10 cellular contexts compared by ENCODE assay signal in genomic region chr1:201917362-201918033, GRCh38. TPM values are rescaled to one million over a fixed set of nuclear protein-coding genes. Genes with fewer than 3 reads are reported as not detected.
DNase-seq lines count a peak whose midpoint lies in the region; ATAC-seq and TF ChIP-seq lines count a peak whose summit lies in the region.
"Had no signal": no experiment of that assay in that cellular context is flagged by ENCODE, and none has a peak within 500 bp of the region (broad histone marks: within the 10 kb centered on the region; RNA-seq: fewer than 3 reads in every experiment).

No MANE protein-coding gene starts in this region.

- H3K27ac Mint-ChIP-seq in stimulated activated effector memory CD8-positive, alpha-beta T cell treated with anti-CD3 and anti-CD28 coated beads, Interleukin-12 subunit alpha, Interleukin-12 subunit beta, amount 100 ng/mL, for 72 hours, result no peak overlapping the region

- H3K27me3 ChIP-seq in lower lobe of right lung (ENCODE audit: low read depth), result no peaks in the 10 kb centered on the region
- H3K27me3 ChIP-seq in thyroid gland, result no peaks in the 10 kb centered on the region

- H3K9me3 ChIP-seq in lower lobe of right lung (no peaks in the 10 kb centered on the region), thyroid gland (no peaks in the 10 kb centered on the region)

- no peaks in the 10 kb centered on the region for H3K4me1 Mint-ChIP-seq in stimulated activated effector memory CD8-positive, alpha-beta T cell treated with anti-CD3 and anti-CD28 coated beads, Interleukin-12 subunit alpha, Interleukin-12 subunit beta, amount 100 ng/mL, for 72 hours
- H3K4me1 Mint-ChIP-seq: immature natural killer cell had no signal

- TF ChIP-seq CTCF in lower lobe of right lung (IDR thresholded peaks at IDR 0.05) (no peak), thyroid gland (IDR thresholded peaks at IDR 0.05) (no peak)

- ATAC-seq in lower lobe of right lung (peak; percentile 24 to 30), HG03139 (IDR thresholded peaks at IDR 0.05; ENCODE audit: unreplicated experiment) (no peak)
- ATAC-seq in stimulated activated effector memory CD8-positive, alpha-beta T cell treated with anti-CD3 and anti-CD28 coated beads, Interleukin-12 subunit alpha, Interleukin-12 subunit beta, amount 100 ng/mL, for 72 hours, result no peak

- H3K4me3 ChIP-seq in lower lobe of right lung (no peak overlapping the region), thyroid gland (replicated peaks in 1 of 3) (no peak overlapping the region)

- H3K4me1 ChIP-seq in lower lobe of right lung (peaks cover 5% of the 10 kb centered on the region), thyroid gland (peaks cover 19 to 32% of the 10 kb centered on the region in 2 donors)

- DNase-seq in NCI-H226 (peak; percentile 78), dedifferentiated amniotic fluid mesenchymal stem cell (ENCODE audit: extremely low spot score) (peak; percentile 50), lower lobe of right lung (no peak), thyroid gland (peak in 1 of 2 donors; percentile 50), NCI-H2107 (lab: John Stamatoyannopoulos, UW) (no peak), NAMALWA (ENCODE audit: low spot score) (no peak)
- no peak for DNase-seq in stimulated activated effector memory CD8-positive, alpha-beta T cell treated with anti-CD3 and anti-CD28 coated beads, Interleukin-12 subunit alpha, Interleukin-12 subunit beta, amount 100 ng/mL, for 72 hours (ENCODE audit: low spot score in 2 of 2)
- DNase-seq: immature natural killer cell had no signal

- H3K36me3 Mint-ChIP-seq in stimulated activated effector memory CD8-positive, alpha-beta T cell treated with anti-CD3 and anti-CD28 coated beads, Interleukin-12 subunit alpha, Interleukin-12 subunit beta, amount 100 ng/mL, for 72 hours, result no peaks in the 10 kb centered on the region
- H3K36me3 Mint-ChIP-seq: immature natural killer cell had no signal

- TF ChIP-seq POLR2A in thyroid gland (IDR thresholded peaks at IDR 0.05), result peak in 1 of 2 donors; percentile 7

- WGBS in thyroid gland, 2 donors, result 79 to 82% methylated on average over 7 of the region's 7 CpGs

- H3K27ac ChIP-seq in lower lobe of right lung (peak overlapping the region; percentile 68), thyroid gland (peak overlapping the region in 2 of 3 donors; percentile 66 to 77)

- H3K36me3 ChIP-seq in lower lobe of right lung (no peaks in the 10 kb centered on the region), thyroid gland (no peaks in the 10 kb centered on the region)

- H3K9me3 Mint-ChIP-seq in stimulated activated effector memory CD8-positive, alpha-beta T cell treated with anti-CD3 and anti-CD28 coated beads, Interleukin-12 subunit alpha, Interleukin-12 subunit beta, amount 100 ng/mL, for 72 hours, result no peaks in the 10 kb centered on the region
- H3K9me3 Mint-ChIP-seq: immature natural killer cell had no signal

- no peak overlapping the region for H3K4me3 Mint-ChIP-seq in stimulated activated effector memory CD8-positive, alpha-beta T cell treated with anti-CD3 and anti-CD28 coated beads, Interleukin-12 subunit alpha, Interleukin-12 subunit beta, amount 100 ng/mL, for 72 hours
- H3K4me3 Mint-ChIP-seq: immature natural killer cell had no signal

- intact Hi-C loops in lower lobe of right lung (cut with DNase I) (no loop called here), thyroid gland (cut with DNase I) (no loop called here)

RNA-seq across cellular contexts. Expression of gene SHISA4, which starts 28.8 kb away (rescaled TPM):
- total RNA-seq in lower lobe of right lung (7.8 TPM), thyroid gland (10 to 100 TPM; 28.8 to 60.3 (median 50.3) TPM)

RNA-seq across cellular contexts. Expression of gene LMOD1, which starts 28.9 kb away (rescaled TPM):
- total RNA-seq in lower lobe of right lung, result 24.2 TPM
- 10 to 100 TPM; 30.6 to 50.0 (median 35.9) TPM for total RNA-seq in thyroid gland
- total RNA-seq: T-helper 2 cell treated with Interferon-gamma antibody and Interleukin-4, amounts not matched to agents 100 ng/mL and 5 ng/mL, for 36 hours had no signal

RNA-seq across cellular contexts. Expression of gene TIMM17A, which starts 37.8 kb away (rescaled TPM):
- 28.5 TPM for total RNA-seq in lower lobe of right lung
- total RNA-seq in thyroid gland, result 10 to 100 TPM; 34.7 to 46.8 (median 40.1) TPM

Comparison
In these comparisons a context has a peak if more than half of its experiments do, and no peak if none do; other contexts are left out.
1. DNase-seq: peak in NCI-H226 (single experiment) and dedifferentiated amniotic fluid mesenchymal stem cell (single experiment); none in lower lobe of right lung (single experiment), NCI-H2107 (single experiment), NAMALWA (single experiment) and stimulated activated effector memory CD8-positive, alpha-beta T cell treated with anti-CD3 and anti-CD28 coated beads, Interleukin-12 subunit alpha, Interleukin-12 subunit beta, amount 100 ng/mL, for 72 hours (0 of 2).
2. ATAC-seq: peak in lower lobe of right lung (2 of 2); none in HG03139 (single experiment) and stimulated activated effector memory CD8-positive, alpha-beta T cell treated with anti-CD3 and anti-CD28 coated beads, Interleukin-12 subunit alpha, Interleukin-12 subunit beta, amount 100 ng/mL, for 72 hours (single experiment).